ENCODE assay signal across 25 cellular contexts in the genomic region with DNA sequence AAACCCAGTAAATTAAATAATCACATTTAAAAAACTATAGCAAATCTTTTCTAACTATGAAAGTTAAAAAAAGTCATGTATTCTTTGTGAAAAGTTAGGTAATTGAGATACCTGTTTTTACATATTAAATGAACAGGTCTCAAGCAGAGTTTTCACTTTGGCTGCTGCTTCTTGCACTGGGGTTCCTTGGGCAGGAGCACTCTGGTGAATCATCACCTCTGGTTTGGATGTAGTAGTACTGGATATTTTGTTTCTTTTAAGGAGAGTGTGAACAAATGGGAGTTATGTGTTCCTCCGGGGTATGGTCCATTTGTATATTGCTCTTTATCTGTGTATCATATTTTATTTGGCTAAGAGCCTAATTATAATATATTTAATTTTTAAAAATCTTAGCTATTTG.
A peak's percentile ranks its signal among the peaks of the same experiment; 100 is the strongest.
DNase-seq lines count a peak whose midpoint lies in the region; ATAC-seq and TF ChIP-seq lines count a peak whose summit lies in the region.
"Had no signal": no experiment of that assay in that cellular context is flagged by ENCODE, and none has a peak within 500 bp of the region (broad histone marks: within the 10 kb centered on the region; RNA-seq: fewer than 3 reads in every experiment).

No MANE protein-coding gene starts in this region.

- intact Hi-C loops in esophagus muscularis mucosa (cut with DNase I) = no loop called here

- no peaks in the 10 kb centered on the region for H3K27me3 Mint-ChIP-seq in activated CD4-positive, alpha-beta T cell treated with anti-CD3 and anti-CD28 coated beads, Interleukin-2, amount 10 ng/mL, durations not matched to agents 7 days and 5 days
- H3K27me3 Mint-ChIP-seq: activated CD8-positive, alpha-beta memory T cell treated with anti-CD3 and anti-CD28 coated beads, Interleukin-2, amount 10 ng/mL, durations not matched to agents 7 days and 5 days; activated naive CD4-positive, alpha-beta T cell treated with anti-CD3 and anti-CD28 coated beads, Interleukin-2, amount 10 ng/mL, durations not matched to agents 7 days and 5 days; B cell; CD8-positive, alpha-beta memory T cell had no signal

- POLR2A ChIA-PET in activated CD4-positive, alpha-beta T cell treated with anti-CD3 and anti-CD28 coated beads, Interleukin-2, amount 10 ng/mL, durations not matched to agents 7 days and 5 days (lab: Charles Lee) = no interaction called here

- no peak overlapping the region for H3K4me3 ChIP-seq in astrocyte of the spinal cord (ENCODE audit: low read depth, low read length)
- H3K4me3 ChIP-seq in fibroblast of villous mesenchyme (ENCODE audit: low read depth, low read length) = no peak overlapping the region
- no peak overlapping the region for H3K4me3 ChIP-seq in esophagus muscularis mucosa
- H3K4me3 ChIP-seq: skin epidermis, upper lobe of right lung had no signal

- H3K9me3 ChIP-seq in esophagus muscularis mucosa = no peaks in the 10 kb centered on the region
- H3K9me3 ChIP-seq: upper lobe of right lung had no signal

- peaks cover 51% of the 10 kb centered on the region for H3K36me3 Mint-ChIP-seq in activated CD4-positive, alpha-beta T cell treated with anti-CD3 and anti-CD28 coated beads, Interleukin-2, amount 10 ng/mL, durations not matched to agents 7 days and 5 days (ENCODE audit: low read depth)

- no peak for ATAC-seq in GM19351 (IDR thresholded peaks at IDR 0.05; ENCODE audit: unreplicated experiment)
- ATAC-seq: activated CD8-positive, alpha-beta memory T cell treated with anti-CD3 and anti-CD28 coated beads, Interleukin-2, amount 10 ng/mL, durations not matched to agents 7 days and 5 days; upper lobe of right lung had no signal

- no peaks in the 10 kb centered on the region for H3K27me3 ChIP-seq in esophagus muscularis mucosa
- H3K27me3 ChIP-seq: upper lobe of right lung had no signal

- in situ Hi-C loops in astrocyte of the spinal cord (cut with HindIII; ENCODE audit: low sequenced_read_pairs) = no loop called here

- H3K27ac ChIP-seq in esophagus muscularis mucosa (replicated peaks in 1 of 4) = no peak overlapping the region
- H3K27ac ChIP-seq: skin epidermis, upper lobe of right lung, VCaP had no signal

- H3K9me3 Mint-ChIP-seq in activated CD4-positive, alpha-beta T cell treated with anti-CD3 and anti-CD28 coated beads, Interleukin-2, amount 10 ng/mL, durations not matched to agents 7 days and 5 days = peaks cover 20% of the 10 kb centered on the region

- TF ChIP-seq EP300 in esophagus muscularis mucosa (IDR thresholded peaks at IDR 0.05) = no peak

- no peak for TF ChIP-seq POLR2A in esophagus muscularis mucosa (IDR thresholded peaks at IDR 0.05; ENCODE audit: low read depth)

- peaks cover 0 to 21% (median 7%) of the 10 kb centered on the region in 4 donors for H3K4me1 ChIP-seq in esophagus muscularis mucosa
- H3K4me1 ChIP-seq: upper lobe of right lung had no signal

- no peak overlapping the region for H3K27ac Mint-ChIP-seq in activated CD4-positive, alpha-beta T cell treated with anti-CD3 and anti-CD28 coated beads, Interleukin-2, amount 10 ng/mL, durations not matched to agents 7 days and 5 days
- H3K27ac Mint-ChIP-seq: activated CD8-positive, alpha-beta memory T cell treated with anti-CD3 and anti-CD28 coated beads, Interleukin-2, amount 10 ng/mL, durations not matched to agents 7 days and 5 days; activated naive CD4-positive, alpha-beta T cell treated with anti-CD3 and anti-CD28 coated beads, Interleukin-2, amount 10 ng/mL, durations not matched to agents 7 days and 5 days; B cell; CD8-positive, alpha-beta memory T cell; T-helper 2 cell treated with Interferon-gamma antibody and Interleukin-4, amounts not matched to agents 5 μg/mL and 100 μg/mL, for 36 hours had no signal

- peaks cover 11% of the 10 kb centered on the region for H3K4me1 Mint-ChIP-seq in activated CD4-positive, alpha-beta T cell treated with anti-CD3 and anti-CD28 coated beads, Interleukin-2, amount 10 ng/mL, durations not matched to agents 7 days and 5 days

- CTCF ChIA-PET in activated CD4-positive, alpha-beta T cell treated with anti-CD3 and anti-CD28 coated beads, Interleukin-2, amount 10 ng/mL, durations not matched to agents 7 days and 5 days (lab: Charles Lee) = no interaction called here

- 81% methylated on average over 1 of the region's 1 CpG for WGBS in esophagus muscularis mucosa

- no peaks in the 10 kb centered on the region for H3K36me3 ChIP-seq in esophagus muscularis mucosa
- H3K36me3 ChIP-seq: upper lobe of right lung had no signal

- TF ChIP-seq CTCF in astrocyte of the spinal cord (IDR thresholded peaks at IDR 0.05; ENCODE audit: low read depth, low read length) (no peak), fibroblast of villous mesenchyme (IDR thresholded peaks at IDR 0.05; ENCODE audit: insufficient read depth, low read depth, low read length) (no peak), esophagus muscularis mucosa (IDR thresholded peaks at IDR 0.05) (no peak)

- no peak overlapping the region for H3K4me3 Mint-ChIP-seq in activated CD4-positive, alpha-beta T cell treated with anti-CD3 and anti-CD28 coated beads, Interleukin-2, amount 10 ng/mL, durations not matched to agents 7 days and 5 days
- H3K4me3 Mint-ChIP-seq: activated CD8-positive, alpha-beta memory T cell treated with anti-CD3 and anti-CD28 coated beads, Interleukin-2, amount 10 ng/mL, durations not matched to agents 7 days and 5 days; activated naive CD4-positive, alpha-beta T cell treated with anti-CD3 and anti-CD28 coated beads, Interleukin-2, amount 10 ng/mL, durations not matched to agents 7 days and 5 days; B cell; CD8-positive, alpha-beta memory T cell; T-helper 2 cell treated with Interferon-gamma antibody and Interleukin-4, amounts not matched to agents 5 μg/mL and 100 μg/mL, for 36 hours had no signal

- DNase-seq in AG20443 (ENCODE audit: low spot score) (peak; percentile 12), M059J (ENCODE audit: low read depth) (peak; percentile 53), astrocyte of the spinal cord (ENCODE audit: low read depth, low spot score) (peak; percentile 54), fibroblast of villous mesenchyme (ENCODE audit: low read depth) (peak; percentile 5), hypothalamus (lab: John Stamatoyannopoulos, UW) (no peak), esophagus muscularis mucosa (ENCODE audit: extremely low spot score) (no peak)
- DNase-seq in activated CD4-positive, alpha-beta T cell treated with anti-CD3 and anti-CD28 coated beads, Interleukin-2, amount 10 ng/mL, durations not matched to agents 7 days and 5 days = no peak
- DNase-seq: activated CD4-positive, alpha-beta T cell treated with anti-CD3 and anti-CD28 coated beads for 48 hours; activated CD8-positive, alpha-beta memory T cell treated with anti-CD3 and anti-CD28 coated beads, Interleukin-2, amount 10 ng/mL, durations not matched to agents 7 days and 5 days; activated naive CD4-positive, alpha-beta T cell treated with anti-CD3 and anti-CD28 coated beads, Interleukin-2, amount 10 ng/mL, durations not matched to agents 7 days and 5 days; anterior cingulate cortex; CD8-positive, alpha-beta memory T cell; DMS153; H7; NCI-H1048; NCI-H1930; NCI-H748 treated with DMSO at 0.1 percent for 48 hours; stimulated activated CD4-positive, alpha-beta T cell treated with anti-CD3 and anti-CD28 coated beads, Interleukin-1b, Interleukin-23, amount 100 ng/mL, for 48 hours; substantia nigra; upper lobe of right lung had no signal

Comparison
In these comparisons a context has a peak if more than half of its experiments do, and no peak if none do; other contexts are left out.
1. DNase-seq: peak in AG20443 (single experiment), M059J (single experiment), astrocyte of the spinal cord (single experiment) and fibroblast of villous mesenchyme (single experiment); none in hypothalamus (0 of 51), esophagus muscularis mucosa (single experiment) and activated CD4-positive, alpha-beta T cell treated with anti-CD3 and anti-CD28 coated beads, Interleukin-2, amount 10 ng/mL, durations not matched to agents 7 days and 5 days (single experiment).